Comparison of ENCODE assay signal across 9 cellular contexts in the genomic region with DNA sequence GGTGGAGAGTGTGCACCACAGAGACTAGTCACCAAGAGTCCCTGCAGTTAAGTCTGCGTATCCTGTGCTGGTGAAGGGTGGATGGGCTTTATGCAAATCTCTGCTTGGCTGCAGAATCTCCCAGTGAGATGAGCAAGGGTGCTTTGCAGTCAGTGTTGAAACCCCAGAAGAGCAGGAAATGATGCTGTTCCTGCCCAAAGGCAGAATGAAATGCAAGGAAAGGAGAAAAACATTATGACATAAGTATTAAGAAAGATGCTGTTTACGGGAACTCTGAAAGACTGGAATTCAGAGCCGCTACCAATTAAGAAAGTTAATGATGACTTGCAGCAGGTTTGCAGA. TPM values are rescaled to one million over a fixed set of nuclear protein-coding genes. Genes with fewer than 3 reads are reported as not detected.
DNase-seq lines count a peak whose midpoint lies in the region; ATAC-seq, FAIRE-seq and TF ChIP-seq lines count a peak whose summit lies in the region.
"Had no signal": no experiment of that assay in that cellular context is flagged by ENCODE, and none has a peak within 500 bp of the region (broad histone marks: within the 10 kb centered on the region; RNA-seq: fewer than 3 reads in every experiment).

No MANE protein-coding gene starts in this region.

- H3K79me2 ChIP-seq in GM23248 (ENCODE audit: insufficient read depth), result no peaks in the 10 kb centered on the region

- H2AFZ ChIP-seq in GM23248, result no peak overlapping the region

- H3K9me3 Mint-ChIP-seq in activated naive CD4-positive, alpha-beta T cell treated with anti-CD3 and anti-CD28 coated beads for 36 hours, result no peaks in the 10 kb centered on the region
- H3K9me3 Mint-ChIP-seq: T-helper 1 cell treated with Interleukin-12 subunit alpha and Interleukin-12 subunit beta and Interleukin-4 antibody, amounts not matched to agents 30 μg/mL and 1 μg/mL, for 36 hours had no signal

- no peaks in the 10 kb centered on the region for H4K20me1 ChIP-seq in GM23248 (ENCODE audit: insufficient read depth)

- H3K4me1 ChIP-seq in GM23248 (ENCODE audit: insufficient read depth) (no peaks in the 10 kb centered on the region), suprapubic skin (no peaks in the 10 kb centered on the region)

- H3K9me3 ChIP-seq in GM23248 (ENCODE audit: low read depth), result no peaks in the 10 kb centered on the region
- no peaks in the 10 kb centered on the region for H3K9me3 ChIP-seq in suprapubic skin

- peaks cover 29% of the 10 kb centered on the region for H3K4me1 Mint-ChIP-seq in activated naive CD4-positive, alpha-beta T cell treated with anti-CD3 and anti-CD28 coated beads for 36 hours (ENCODE audit: low read depth)

- intact Hi-C loops in activated naive CD4-positive, alpha-beta T cell treated with anti-CD3 and anti-CD28 coated beads for 36 hours (cut with micrococcal nuclease), result loop anchor here (1.0 to 5.0 kb wide), 3 partner anchors 58 to 569 kb away; no protein-coding TSS in a partner anchor

- TF ChIP-seq EP300 in suprapubic skin (IDR thresholded peaks at IDR 0.05), result no peak

- H3K4me2 ChIP-seq in GM23248 (ENCODE audit: unreplicated experiment), result no peak overlapping the region

- DNase-seq in activated naive CD4-positive, alpha-beta T cell treated with anti-CD3 and anti-CD28 coated beads for 36 hours, result peak; percentile 74
- DNase-seq in activated naive CD4-positive, alpha-beta T cell (lab: John Stamatoyannopoulos, UW), result no peak
- DNase-seq in SKM-1 treated with dmso at 0.1 percent for 144 hours (lab: John Stamatoyannopoulos, UW; ENCODE audit: unreplicated experiment), result peak; percentile 73
- DNase-seq in stimulated activated naive CD8-positive, alpha-beta T cell treated with anti-CD3 and anti-CD28 coated beads, Interleukin-15, Interleukin-2, amounts not matched to agents 100 U/mL and 50 U/mL, for 24 hours, result peak; percentile 20
- DNase-seq in GM23248, result no peak
- no peak for DNase-seq in urothelium cell line (ENCODE audit: low spot score)
- DNase-seq in suprapubic skin (ENCODE audit: low spot score in 2 of 2), result no peak

- H3K36me3 Mint-ChIP-seq in activated naive CD4-positive, alpha-beta T cell treated with anti-CD3 and anti-CD28 coated beads for 36 hours (ENCODE audit: low read depth), result no peaks in the 10 kb centered on the region

- TF ChIP-seq POLR2A in suprapubic skin (IDR thresholded peaks at IDR 0.05), result no peak

- H3K27ac ChIP-seq in GM23248, result no peak overlapping the region
- no peak overlapping the region for H3K27ac ChIP-seq in suprapubic skin

- TF ChIP-seq CTCF in suprapubic skin (IDR thresholded peaks at IDR 0.05), result no peak

- no peaks in the 10 kb centered on the region for H3K27me3 Mint-ChIP-seq in activated naive CD4-positive, alpha-beta T cell treated with anti-CD3 and anti-CD28 coated beads for 36 hours (ENCODE audit: low read depth)

- FAIRE-seq in urothelium cell line (lab: Jason Lieb, UNC), result no peak

- H3F3A ChIP-seq in GM23248 (ENCODE audit: insufficient read depth), result no peaks in the 10 kb centered on the region

- H3K9me2 ChIP-seq in GM23248 (ENCODE audit: insufficient read depth), result no peaks in the 10 kb centered on the region

- no peaks in the 10 kb centered on the region for H3K36me3 ChIP-seq in GM23248 (ENCODE audit: low read depth)
- no peaks in the 10 kb centered on the region for H3K36me3 ChIP-seq in suprapubic skin

- ATAC-seq in HG02973 (IDR thresholded peaks at IDR 0.05; ENCODE audit: unreplicated experiment), result peak; percentile 47
- peak; percentile 52 for ATAC-seq in stimulated activated naive CD8-positive, alpha-beta T cell treated with anti-CD3 and anti-CD28 coated beads, Interleukin-15, Interleukin-2, amounts not matched to agents 100 U/mL and 50 U/mL, for 24 hours

- peaks cover 5% of the 10 kb centered on the region; the same call in 1 of the 2 replicates for H3K27me3 ChIP-seq in GM23248 (replicated peaks; ENCODE audit: insufficient read depth)
- H3K27me3 ChIP-seq in suprapubic skin, result no peaks in the 10 kb centered on the region

- H3K27ac Mint-ChIP-seq in activated naive CD4-positive, alpha-beta T cell treated with anti-CD3 and anti-CD28 coated beads for 36 hours, result no peak overlapping the region
- H3K27ac Mint-ChIP-seq: T-helper 1 cell treated with Interleukin-12 subunit alpha and Interleukin-12 subunit beta and Interleukin-4 antibody, amounts not matched to agents 30 μg/mL and 1 μg/mL, for 36 hours had no signal

- in situ Hi-C loops in GM23248 (cut with MboI), result no loop called here

- no peak overlapping the region for H3K4me3 ChIP-seq in GM23248
- H3K4me3 ChIP-seq in suprapubic skin, result no peak overlapping the region

- H3K4me3 Mint-ChIP-seq in activated naive CD4-positive, alpha-beta T cell treated with anti-CD3 and anti-CD28 coated beads for 36 hours, result no peak overlapping the region
- H3K4me3 Mint-ChIP-seq: T-helper 1 cell treated with Interleukin-12 subunit alpha and Interleukin-12 subunit beta and Interleukin-4 antibody, amounts not matched to agents 30 μg/mL and 1 μg/mL, for 36 hours had no signal

- H3K9ac ChIP-seq in GM23248, result no peak overlapping the region

- WGBS in GM23248 (ENCODE audit: low coverage in 1 of 2, low lambda C conversion rate in 2 of 2, missing lambda C conversion rate in 2 of 2), 2 experiments, result 72 to 73% methylated on average over 3 of the region's 3 CpGs
- 68% methylated on average over 3 of the region's 3 CpGs for WGBS in suprapubic skin

- CTCF ChIA-PET in activated naive CD4-positive, alpha-beta T cell treated with anti-CD3 and anti-CD28 coated beads for 36 hours (lab: Charles Lee), result no interaction called here

RNA-seq across cellular contexts. Expression of gene ACSL1, which starts 25.4 kb away (rescaled TPM):
- total RNA-seq in activated naive CD4-positive, alpha-beta T cell treated with anti-CD3 and anti-CD28 coated beads for 36 hours, result 10 to 100 TPM; 29.8 to 31.9 TPM
- total RNA-seq in GM23248 (2014; rRNA removed; shearing (Covaris generic)), result 16.8 and 22.6 TPM in 2 replicates
- polyA plus RNA-seq in GM23248 (2016; fragmentation: Nextera tagmentation; extraction: Ambion mirVana), result 15.4 and 17.3 TPM in 2 replicates
- 100 to 1,000 TPM; 236 to 420 (median 277) TPM for total RNA-seq in suprapubic skin

Comparison
In these comparisons a context has a peak if more than half of its experiments do, and no peak if none do; other contexts are left out.
1. DNase-seq: peak in activated naive CD4-positive, alpha-beta T cell treated with anti-CD3 and anti-CD28 coated beads for 36 hours (single experiment), SKM-1 treated with dmso at 0.1 percent for 144 hours (single experiment) and stimulated activated naive CD8-positive, alpha-beta T cell treated with anti-CD3 and anti-CD28 coated beads, Interleukin-15, Interleukin-2, amounts not matched to agents 100 U/mL and 50 U/mL, for 24 hours (single experiment); none in activated naive CD4-positive, alpha-beta T cell (0 of 4), GM23248 (single experiment), urothelium cell line (single experiment) and suprapubic skin (0 of 2).
2. RNA of gene ACSL1, which starts 25.4 kb away (total RNA-seq): 236 to 420 TPM in suprapubic skin; 29.8 to 31.9 TPM in activated naive CD4-positive, alpha-beta T cell treated with anti-CD3 and anti-CD28 coated beads for 36 hours and 16.8 to 22.6 TPM in GM23248; every median in the first group is over 4 times any median in the second.